In genomic region chrX:31580726-31581125, GRCh38 we compare ENCODE assay signal across 18 cellular contexts.
A peak's percentile ranks its signal among the peaks of the same experiment; 100 is the strongest.
DNase-seq lines count a peak whose midpoint lies in the region; ATAC-seq, FAIRE-seq and TF ChIP-seq lines count a peak whose summit lies in the region.
"Had no signal": no experiment of that assay in that cellular context is flagged by ENCODE, and none has a peak within 500 bp of the region (broad histone marks: within the 10 kb centered on the region; RNA-seq: fewer than 3 reads in every experiment).

No MANE protein-coding gene starts in this region.

- no peak for TF ChIP-seq CTCF in BJ (IDR thresholded peaks at IDR 0.05; ENCODE audit: insufficient read depth, low read depth, low read length)
- no peak for TF ChIP-seq CTCF in IMR-90 (conservative IDR thresholded peaks at IDR 0.05; ENCODE audit: low read depth, low read length)
- no peak for TF ChIP-seq CTCF in bronchial epithelial cell (IDR thresholded peaks at IDR 0.05; ENCODE audit: insufficient read depth, low read length, severe bottlenecking)

- WGBS in IMR-90 (ENCODE audit: extremely low coverage in 2 of 2, insufficient read length in 1 of 2), 2 experiments = no CpG with 5 or more reads among the region's 2 CpGs
- WGBS in small intestine, 3 donors = 29 to 55% (median 44%) methylated on average over 2 of the region's 2 CpGs

- H3K9me3 ChIP-seq in IMR-90 (ENCODE audit: control insufficient read depth, insufficient read depth, low read length) = no peaks in the 10 kb centered on the region
- no peaks in the 10 kb centered on the region for H3K9me3 ChIP-seq in small intestine (ENCODE audit: control insufficient read depth, low read depth)
- H3K9me3 ChIP-seq: gastrocnemius medialis had no signal

- H4K20me1 ChIP-seq in IMR-90 (ENCODE audit: insufficient read depth, low read length) = no peaks in the 10 kb centered on the region

- no peak overlapping the region for H3K18ac ChIP-seq in IMR-90 (ENCODE audit: low read depth, low read length)

- intact Hi-C loops in IMR-90 (cut with micrococcal nuclease) = no loop called here

- POLR2A ChIA-PET in BJ (lab: Charles Lee) (no interaction called here), IMR-90 (lab: Charles Lee; ENCODE audit: unreplicated experiment) (no interaction called here)

- H3K4me3 ChIP-seq in BJ (ENCODE audit: low read depth, low read length) (no peak overlapping the region), IMR-90 (ENCODE audit: insufficient read depth, low read depth, low read length) (no peak overlapping the region), bronchial epithelial cell (ENCODE audit: low read depth, low read length) (no peak overlapping the region), small intestine (ENCODE audit: low read depth in 1 of 2, low read length in 2 of 2) (no peak overlapping the region)
- H3K4me3 ChIP-seq: gastrocnemius medialis, K562 had no signal

- no peak overlapping the region for H2BK5ac ChIP-seq in IMR-90 (ENCODE audit: low read depth, low read length, poor library complexity, severe bottlenecking)

- dilution Hi-C loops in IMR-90 (cut with HindIII; ENCODE audit: low sequenced_read_pairs, unreplicated experiment) = no loop called here

- no peak overlapping the region for H3K14ac ChIP-seq in IMR-90 (replicated peaks; ENCODE audit: low read depth, low read length)

- H4K5ac ChIP-seq in IMR-90 (ENCODE audit: low read depth, low read length) = no peak overlapping the region

- in situ Hi-C loops in IMR-90 (cut with MboI; ENCODE audit: low sequenced_read_pairs) = no loop called here

- no peak for TF ChIP-seq RAD21 in IMR-90 (IDR thresholded peaks at IDR 0.05; ENCODE audit: low read length)

- H4K91ac ChIP-seq in IMR-90 (ENCODE audit: insufficient read depth, low read depth, low read length) = no peak overlapping the region

- H3K4me2 ChIP-seq in IMR-90 (ENCODE audit: low read depth, low read length) = peak overlapping the region; percentile 46; the same call in 1 of the 2 replicates

- H2AK9ac ChIP-seq in IMR-90 (replicated peaks; ENCODE audit: low read depth, low read length, poor library complexity) = no peak overlapping the region

- H3K4ac ChIP-seq in IMR-90 (ENCODE audit: low read depth, low read length) = no peak overlapping the region

- H3K27ac ChIP-seq in IMR-90 (ENCODE audit: insufficient read depth, low read length) (no peak overlapping the region), small intestine (ENCODE audit: low read depth in 1 of 2, low read length in 1 of 2) (no peak overlapping the region)
- H3K27ac ChIP-seq: gastrocnemius medialis had no signal

- no peaks in the 10 kb centered on the region for H3K27me3 ChIP-seq in BJ (ENCODE audit: control insufficient read depth, insufficient read depth, low read length)
- no peaks in the 10 kb centered on the region for H3K27me3 ChIP-seq in IMR-90 (ENCODE audit: control insufficient read depth, insufficient read depth, low read length)
- H3K27me3 ChIP-seq in bronchial epithelial cell (ENCODE audit: control insufficient read depth, insufficient read depth, low read length) = no peaks in the 10 kb centered on the region
- no peaks in the 10 kb centered on the region for H3K27me3 ChIP-seq in small intestine (ENCODE audit: control insufficient read depth in 2 of 2, insufficient read depth in 2 of 2, low read length in 2 of 2)
- H3K27me3 ChIP-seq: gastrocnemius medialis had no signal

- H2BK20ac ChIP-seq in IMR-90 (ENCODE audit: low read depth, low read length) = peak overlapping the region; percentile 52; the same call in 1 of the 2 replicates

- no peak overlapping the region for H3K23ac ChIP-seq in IMR-90 (ENCODE audit: low read depth, low read length)

- FAIRE-seq in bronchial epithelial cell (lab: Jason Lieb, UNC) (no peak), small intestine (lab: Jason Lieb, UNC) (no peak)
- FAIRE-seq: K562 had no signal

- no peak overlapping the region for H3K9ac ChIP-seq in IMR-90 (ENCODE audit: low read depth, low read length)

- H3K36me3 ChIP-seq in BJ (ENCODE audit: control insufficient read depth, insufficient read depth, low read length) = no peaks in the 10 kb centered on the region
- no peaks in the 10 kb centered on the region for H3K36me3 ChIP-seq in IMR-90 (ENCODE audit: control insufficient read depth, insufficient read depth, low read length)
- no peaks in the 10 kb centered on the region for H3K36me3 ChIP-seq in bronchial epithelial cell (ENCODE audit: control insufficient read depth, insufficient read depth, low read length)
- no peaks in the 10 kb centered on the region for H3K36me3 ChIP-seq in small intestine (ENCODE audit: control insufficient read depth in 2 of 2, insufficient read depth in 2 of 2, low read length in 2 of 2)
- H3K36me3 ChIP-seq: gastrocnemius medialis had no signal

- no peak overlapping the region for H4K8ac ChIP-seq in IMR-90 (ENCODE audit: low read depth in 2 of 2, low read length in 2 of 2)

- BruUV-seq in IMR-90 (replicated peaks; lab: Mats Ljungman, UMichigan) = no TSS peak

- ATAC-seq in IMR-90 (ENCODE audit: low read depth) (peak; percentile 79), GM19397 (IDR thresholded peaks at IDR 0.05; ENCODE audit: unreplicated experiment) (no peak), HG02798 (IDR thresholded peaks at IDR 0.05; ENCODE audit: poor library complexity, unreplicated experiment) (no peak)
- ATAC-seq: activated T-helper 17 cell treated with anti-CD3 and anti-CD28 coated beads, Interleukin-2, amount 50 U/mL, for 72 hours; gastrocnemius medialis; K562; left lobe of liver; stimulated activated effector memory CD8-positive, alpha-beta T cell treated with anti-CD3 and anti-CD28 coated beads, Interleukin-12 subunit alpha, Interleukin-12 subunit beta, amount 100 ng/mL, for 72 hours had no signal

- H3K56ac ChIP-seq in IMR-90 (ENCODE audit: extremely low read depth, insufficient read depth, low read length) = no peak overlapping the region

- no peak overlapping the region for H2AK5ac ChIP-seq in IMR-90 (ENCODE audit: low read depth, low read length)

- no peak for TF ChIP-seq POLR2A in IMR-90 (IDR thresholded peaks at IDR 0.05; ENCODE audit: low read depth, low read length)

- H2BK15ac ChIP-seq in IMR-90 (ENCODE audit: low read depth, low read length) = no peak overlapping the region

- no peaks in the 10 kb centered on the region for H3K79me1 ChIP-seq in IMR-90 (ENCODE audit: low read depth in 1 of 2, low read length in 2 of 2)

- CTCF ChIA-PET in BJ (lab: Yijun Ruan, JAX) (no interaction called here), IMR-90 (lab: Yijun Ruan, JAX) (no interaction called here)

- no peak overlapping the region for H2AFZ ChIP-seq in IMR-90 (replicated peaks; ENCODE audit: low read length, poor library complexity)

- no peaks in the 10 kb centered on the region for H3K4me1 ChIP-seq in IMR-90 (ENCODE audit: control insufficient read depth, insufficient read depth, low read length)
- no peaks in the 10 kb centered on the region for H3K4me1 ChIP-seq in small intestine (ENCODE audit: control insufficient read depth in 2 of 2, insufficient read depth in 1 of 2, low read depth in 1 of 2, low read length in 1 of 2)
- H3K4me1 ChIP-seq: gastrocnemius medialis had no signal

- peak; percentile 9 for DNase-seq in BJ (ENCODE audit: low read depth)
- DNase-seq in IMR-90 = peak; percentile 52
- peak; percentile 82 for DNase-seq in bronchial epithelial cell (ENCODE audit: low read depth)
- DNase-seq in kidney tubule cell (ENCODE audit: low spot score) = peak; percentile 81
- DNase-seq in cortex of kidney (lab: John Stamatoyannopoulos, UW) = no peak
- no peak for DNase-seq in small intestine
- DNase-seq: CD4-positive, CD25-positive, alpha-beta regulatory T cell; central memory CD4-positive, alpha-beta T cell; gastrocnemius medialis; NCI-H2029; occipital lobe; OCI-M1 had no signal

- no peaks in the 10 kb centered on the region for H3K9me1 ChIP-seq in IMR-90 (ENCODE audit: insufficient read depth, low read length)

- no peak overlapping the region for H2BK120ac ChIP-seq in IMR-90 (ENCODE audit: low read depth, low read length)

TF ChIP-seq in IMR-90, 13 proteins besides CTCF, POLR2A, EP300 and RAD21:
- TF ChIP-seq ELK1 (IDR thresholded peaks at IDR 0.05; ENCODE audit: borderline replicate concordance, low read depth, low read length) = no peak
- no peak for TF ChIP-seq SMC3 (IDR thresholded peaks at IDR 0.05; ENCODE audit: low read depth, low read length)
- TF ChIP-seq USF2 (IDR thresholded peaks at IDR 0.05; ENCODE audit: low read depth, low read length) = no peak
- no peak for TF ChIP-seq NFE2L2 (IDR thresholded peaks at IDR 0.05; ENCODE audit: low read depth, low read length)
- no peak for TF ChIP-seq MXI1 (IDR thresholded peaks at IDR 0.05; ENCODE audit: borderline replicate concordance, low read depth, low read length)
- no peak for TF ChIP-seq MAZ (IDR thresholded peaks at IDR 0.05; ENCODE audit: borderline replicate concordance, low read depth, low read length)
- no peak for TF ChIP-seq BHLHE40 (IDR thresholded peaks at IDR 0.05; ENCODE audit: low read depth, low read length)
- TF ChIP-seq RFX5 (IDR thresholded peaks at IDR 0.05; ENCODE audit: low read depth, low read length) = no peak
- TF ChIP-seq CEBPB (IDR thresholded peaks at IDR 0.05; ENCODE audit: low read depth, low read length) = no peak
- TF ChIP-seq FOS (IDR thresholded peaks at IDR 0.05; ENCODE audit: low read depth, low read length) = no peak
- TF ChIP-seq CHD1 (IDR thresholded peaks at IDR 0.05; ENCODE audit: low read depth, low read length) = no peak
- no peak for TF ChIP-seq RCOR1 (IDR thresholded peaks at IDR 0.05; ENCODE audit: insufficient replicate concordance, low read length)
- no peak for TF ChIP-seq MAFK (IDR thresholded peaks at IDR 0.05; ENCODE audit: low read depth, low read length)

Comparison
In these comparisons a context has a peak if more than half of its experiments do, and no peak if none do; other contexts are left out.
1. DNase-seq: peak in BJ (single experiment), IMR-90 (single experiment), bronchial epithelial cell (single experiment) and kidney tubule cell (single experiment); none in cortex of kidney (single experiment) and small intestine (single experiment).